In the genomic region with DNA sequence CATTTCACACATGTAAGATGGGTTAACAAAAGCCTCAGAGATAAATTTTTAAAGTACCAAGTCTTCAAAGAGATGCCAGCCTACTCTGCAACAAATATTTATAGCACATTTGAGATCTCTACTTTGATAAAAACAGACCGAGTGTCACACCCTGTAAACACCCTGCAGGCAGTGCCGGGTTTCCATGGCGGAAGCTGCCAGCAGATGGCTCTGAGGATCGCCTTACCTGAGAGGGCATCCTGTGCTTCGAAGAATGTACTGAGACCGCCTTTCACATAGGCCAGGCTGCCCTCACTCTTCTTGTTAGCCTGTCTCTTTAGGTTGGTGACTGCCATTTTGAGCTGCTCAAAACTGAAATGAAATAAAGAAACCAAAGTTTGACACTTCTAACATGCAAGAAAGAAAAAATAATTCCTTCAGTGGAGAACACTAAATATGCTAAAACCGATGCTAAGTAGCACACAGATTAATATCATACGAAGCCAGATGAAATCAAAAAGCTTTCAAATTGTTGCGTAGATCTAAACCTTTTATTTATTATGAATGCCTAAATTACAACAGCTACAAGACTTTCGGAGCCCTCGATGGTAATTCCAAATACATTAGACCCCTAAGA, we compare ENCODE assay signal across 16 cellular contexts. TPM values are rescaled to one million over a fixed set of nuclear protein-coding genes. Genes with fewer than 3 reads are reported as not detected.
A peak's percentile ranks its signal among the peaks of the same experiment; 100 is the strongest.
DNase-seq lines count a peak whose midpoint lies in the region; ATAC-seq and TF ChIP-seq lines count a peak whose summit lies in the region.
"Had no signal": no experiment of that assay in that cellular context is flagged by ENCODE, and none has a peak within 500 bp of the region (broad histone marks: within the 10 kb centered on the region; RNA-seq: fewer than 3 reads in every experiment).

No MANE protein-coding gene starts in this region.

- peaks cover 6% of the 10 kb centered on the region for H3K36me3 ChIP-seq in WERI-Rb-1
- H3K36me3 ChIP-seq: pancreas had no signal

- H3K27ac Mint-ChIP-seq in CD14-positive monocyte, result no peak overlapping the region
- H3K27ac Mint-ChIP-seq: activated naive CD8-positive, alpha-beta T cell treated with anti-CD3 and anti-CD28 coated beads, Interleukin-2, amount 10 ng/mL, durations not matched to agents 7 days and 5 days; stimulated activated naive CD8-positive, alpha-beta T cell treated with anti-CD3 and anti-CD28 coated beads, Interleukin-15, Interleukin-2, amounts not matched to agents 100 ng/mL and 50 ng/mL, for 24 hours had no signal

- peak; percentile 73 for TF ChIP-seq CTCF in WERI-Rb-1 (IDR thresholded peaks at IDR 0.05; ENCODE audit: low read depth, low read length)
- no peak for TF ChIP-seq CTCF in CD14-positive monocyte (IDR thresholded peaks at IDR 0.05)

- DNase-seq in NCI-H1417 (lab: John Stamatoyannopoulos, UW) (peak; percentile 4 to 48 (median 21)), NCI-H1417 treated with DMSO at 0.1 percent for 48 hours (lab: John Stamatoyannopoulos, UW) (no peak), HPDE6-E6E7 (ENCODE audit: extremely low spot score) (peak; percentile 3), WERI-Rb-1 (peak; percentile 67), left lobe of liver (ENCODE audit: low spot score) (no peak), CD14-positive monocyte (ENCODE audit: low spot score) (no peak), DMS114 treated with DMSO at 0.1 percent for 48 hours (lab: John Stamatoyannopoulos, UW; ENCODE audit: unreplicated experiment) (no peak)
- DNase-seq: activated CD4-positive, alpha-beta T cell treated with anti-CD3 and anti-CD28 coated beads, Interleukin-2, amount 50 U/mL, for 48 hours; activated naive CD8-positive, alpha-beta T cell treated with anti-CD3 and anti-CD28 coated beads, Interleukin-2, amount 10 ng/mL, durations not matched to agents 7 days and 5 days; effector memory CD8-positive, alpha-beta T cell; NCI-H2029; pancreas had no signal

- peaks cover 44 to 50% of the 10 kb centered on the region in 2 donors for H3K36me3 Mint-ChIP-seq in CD14-positive monocyte

- no peak overlapping the region for H3K4me3 ChIP-seq in WERI-Rb-1 (ENCODE audit: low read depth, low read length)
- H3K4me3 ChIP-seq: lung, pancreas, SK-N-MC had no signal

- H3K27ac ChIP-seq in WERI-Rb-1, result no peak overlapping the region
- H3K27ac ChIP-seq: pancreas, SK-N-MC had no signal

- peak; percentile 34 for ATAC-seq in left lobe of liver
- ATAC-seq in HG03045 (IDR thresholded peaks at IDR 0.05; ENCODE audit: unreplicated experiment), result no peak
- ATAC-seq: effector memory CD8-positive, alpha-beta T cell; pancreas had no signal

- H3K9me3 ChIP-seq in WERI-Rb-1 (ENCODE audit: severe bottlenecking), result no peaks in the 10 kb centered on the region
- H3K9me3 ChIP-seq: pancreas had no signal

- no peaks in the 10 kb centered on the region for H3K27me3 ChIP-seq in WERI-Rb-1 (ENCODE audit: insufficient read depth, low read depth, severe bottlenecking)
- H3K27me3 ChIP-seq: pancreas had no signal

- no peak overlapping the region for H3K4me3 Mint-ChIP-seq in CD14-positive monocyte
- H3K4me3 Mint-ChIP-seq: activated naive CD8-positive, alpha-beta T cell treated with anti-CD3 and anti-CD28 coated beads, Interleukin-2, amount 10 ng/mL, durations not matched to agents 7 days and 5 days; effector memory CD8-positive, alpha-beta T cell; stimulated activated naive CD8-positive, alpha-beta T cell treated with anti-CD3 and anti-CD28 coated beads, Interleukin-15, Interleukin-2, amounts not matched to agents 100 ng/mL and 50 ng/mL, for 24 hours had no signal

- H3K9me3 Mint-ChIP-seq in CD14-positive monocyte, result no peaks in the 10 kb centered on the region
- H3K9me3 Mint-ChIP-seq: activated naive CD8-positive, alpha-beta T cell treated with anti-CD3 and anti-CD28 coated beads, Interleukin-2, amount 10 ng/mL, durations not matched to agents 7 days and 5 days; effector memory CD8-positive, alpha-beta T cell; stimulated activated naive CD8-positive, alpha-beta T cell treated with anti-CD3 and anti-CD28 coated beads, Interleukin-15, Interleukin-2, amounts not matched to agents 100 ng/mL and 50 ng/mL, for 24 hours had no signal

- intact Hi-C loops in CD14-positive monocyte (cut with micrococcal nuclease), result no loop called here

- no peaks in the 10 kb centered on the region for H3K27me3 Mint-ChIP-seq in CD14-positive monocyte (ENCODE audit: low read depth in 3 of 3)
- H3K27me3 Mint-ChIP-seq: activated naive CD8-positive, alpha-beta T cell treated with anti-CD3 and anti-CD28 coated beads, Interleukin-2, amount 10 ng/mL, durations not matched to agents 7 days and 5 days; effector memory CD8-positive, alpha-beta T cell; stimulated activated naive CD8-positive, alpha-beta T cell treated with anti-CD3 and anti-CD28 coated beads, Interleukin-15, Interleukin-2, amounts not matched to agents 100 ng/mL and 50 ng/mL, for 24 hours had no signal

- no peaks in the 10 kb centered on the region for H3K4me1 Mint-ChIP-seq in CD14-positive monocyte
- H3K4me1 Mint-ChIP-seq: activated naive CD8-positive, alpha-beta T cell treated with anti-CD3 and anti-CD28 coated beads, Interleukin-2, amount 10 ng/mL, durations not matched to agents 7 days and 5 days had no signal

RNA-seq across cellular contexts. Expression of a gene that starts 39.3 kb away (rescaled TPM):
- 0.23 TPM for total RNA-seq in left lobe of liver
- polyA plus RNA-seq in CD14-positive monocyte, result under 1 TPM in 1 of 2 donors, not detected in 1; 0.23 TPM

Comparison
In these comparisons a context has a peak if more than half of its experiments do, and no peak if none do; other contexts are left out.
1. DNase-seq: peak in NCI-H1417 (3 of 3), HPDE6-E6E7 (single experiment) and WERI-Rb-1 (single experiment); none in NCI-H1417 treated with DMSO at 0.1 percent for 48 hours (single experiment), left lobe of liver (single experiment), CD14-positive monocyte (single experiment) and DMS114 treated with DMSO at 0.1 percent for 48 hours (single experiment).